ENCODE assay signal across 29 cellular contexts in genomic region chr2:218011641-218012040, GRCh38. TPM values are rescaled to one million over a fixed set of nuclear protein-coding genes. Genes with fewer than 3 reads are reported as not detected.
"Had no signal": no experiment of that assay in that cellular context is flagged by ENCODE, and none has a peak within 500 bp of the region (broad histone marks: within the 10 kb centered on the region; RNA-seq: fewer than 3 reads in every experiment).

No MANE protein-coding gene starts in this region.

- H3K9me3 ChIP-seq: heart right ventricle, left lung, lower lobe of right lung, pancreas, prostate gland, stomach, thyroid gland, upper lobe of right lung had no signal

- H3K27me3 ChIP-seq: pancreas, thyroid gland, upper lobe of right lung had no signal

- H3K36me3 Mint-ChIP-seq: activated naive CD8-positive, alpha-beta T cell treated with anti-CD3 and anti-CD28 coated beads, Interleukin-2, amount 10 ng/mL, durations not matched to agents 7 days and 5 days; natural killer cell; stimulated activated memory B cell treated with anti-CD40 and anti-IgM and Interleukin-4, amounts not matched to agents 10 μg/mL and 1 μg/mL and 100 μg/mL, for 72 hours had no signal

- DNase-seq: activated CD4-positive, alpha-beta T cell treated with anti-CD3 and anti-CD28 coated beads for 4 hours; activated CD4-positive, alpha-beta T cell treated with anti-CD3 and anti-CD28 coated beads, Interleukin-2, amount 50 U/mL, for 4 hours; activated naive CD4-positive, alpha-beta T cell; activated naive CD8-positive, alpha-beta T cell treated with anti-CD3 and anti-CD28 coated beads, Interleukin-2, amount 10 ng/mL, durations not matched to agents 7 days and 5 days; activated T-cell treated with anti-CD3 and anti-CD28 coated beads for 4 hours; activated T-cell treated with anti-CD3 and anti-CD28 coated beads, Interleukin-2, amount 50 U/mL, for 72 hours; amniotic stem cell; central memory CD4-positive, alpha-beta T cell; endodermal cell; foreskin keratinocyte; heart right ventricle; lower lobe of right lung; mesenchymal stem cell; natural killer cell; stimulated activated CD4-positive, alpha-beta T cell treated with anti-CD3 and anti-CD28 coated beads, Interleukin-1b, Interleukin-23, amount 100 ng/mL, for 48 hours; stimulated activated CD4-positive, alpha-beta T cell treated with anti-CD3 and anti-CD28 coated beads, Interleukin-4, amount 100 ng/mL, for 4 hours; stimulated activated CD8-positive, alpha-beta memory T cell treated with anti-CD3 and anti-CD28 coated beads, Interleukin-4, amount 100 ng/mL, for 48 hours; stomach; T-helper 1 cell; upper lobe of right lung had no signal

- H3K27ac Mint-ChIP-seq: activated naive CD8-positive, alpha-beta T cell treated with anti-CD3 and anti-CD28 coated beads, Interleukin-2, amount 10 ng/mL, durations not matched to agents 7 days and 5 days; activated T-cell treated with anti-CD3 and anti-CD28 coated beads, Interleukin-2, amount 50 U/mL, for 72 hours; dendritic cell treated with granulocyte-macrophage colony-stimulating factor and Interleukin-4, amounts not matched to agents 40 ng/mL and 50 ng/mL, for 4 days; endodermal cell; natural killer cell; stimulated activated memory B cell treated with anti-CD40 and anti-IgM and Interleukin-4, amounts not matched to agents 10 μg/mL and 1 μg/mL and 100 μg/mL, for 72 hours had no signal

- H3K36me3 ChIP-seq: heart right ventricle, left lung, lower lobe of right lung, pancreas, prostate gland, stomach, thyroid gland, upper lobe of right lung had no signal

- H3K27ac ChIP-seq: foreskin keratinocyte, heart right ventricle, left lung, lower lobe of right lung, pancreas, prostate gland, stomach, thyroid gland, upper lobe of right lung had no signal

- H3K9me3 Mint-ChIP-seq: activated naive CD8-positive, alpha-beta T cell treated with anti-CD3 and anti-CD28 coated beads, Interleukin-2, amount 10 ng/mL, durations not matched to agents 7 days and 5 days; activated T-cell treated with anti-CD3 and anti-CD28 coated beads, Interleukin-2, amount 50 U/mL, for 72 hours; dendritic cell treated with granulocyte-macrophage colony-stimulating factor and Interleukin-4, amounts not matched to agents 40 ng/mL and 50 ng/mL, for 4 days; endodermal cell; natural killer cell; stimulated activated memory B cell treated with anti-CD40 and anti-IgM and Interleukin-4, amounts not matched to agents 10 μg/mL and 1 μg/mL and 100 μg/mL, for 72 hours had no signal

- H3K4me3 Mint-ChIP-seq: dendritic cell treated with granulocyte-macrophage colony-stimulating factor and Interleukin-4, amounts not matched to agents 40 ng/mL and 50 ng/mL, for 4 days; stimulated activated memory B cell treated with anti-CD40 and anti-IgM and Interleukin-4, amounts not matched to agents 10 μg/mL and 1 μg/mL and 100 μg/mL, for 72 hours had no signal

- H3K4me3 ChIP-seq: heart right ventricle, left lung, lower lobe of right lung, pancreas, prostate gland, stomach, thyroid gland, upper lobe of right lung had no signal

- H3K4me1 ChIP-seq: foreskin keratinocyte had no signal

- ATAC-seq: activated T-cell treated with anti-CD3 and anti-CD28 coated beads, Interleukin-2, amount 50 U/mL, for 72 hours; foreskin keratinocyte; heart right ventricle; left lung; natural killer cell; sciatic nerve; stimulated activated memory B cell treated with anti-CD40 and anti-IgM and Interleukin-4, amounts not matched to agents 10 μg/mL and 1 μg/mL and 100 μg/mL, for 72 hours; upper lobe of right lung had no signal

RNA-seq across cellular contexts. Expression of gene RUFY4, which starts 57.4 kb away (rescaled TPM):
- total RNA-seq: astrocyte, foreskin keratinocyte, glomerular endothelial cell, lower lobe of right lung, stomach, thyroid gland, upper lobe of right lung had no signal
- polyA plus RNA-seq: foreskin keratinocyte, heart right ventricle had no signal
